8 cellular contexts compared by ENCODE assay signal in the genomic region with DNA sequence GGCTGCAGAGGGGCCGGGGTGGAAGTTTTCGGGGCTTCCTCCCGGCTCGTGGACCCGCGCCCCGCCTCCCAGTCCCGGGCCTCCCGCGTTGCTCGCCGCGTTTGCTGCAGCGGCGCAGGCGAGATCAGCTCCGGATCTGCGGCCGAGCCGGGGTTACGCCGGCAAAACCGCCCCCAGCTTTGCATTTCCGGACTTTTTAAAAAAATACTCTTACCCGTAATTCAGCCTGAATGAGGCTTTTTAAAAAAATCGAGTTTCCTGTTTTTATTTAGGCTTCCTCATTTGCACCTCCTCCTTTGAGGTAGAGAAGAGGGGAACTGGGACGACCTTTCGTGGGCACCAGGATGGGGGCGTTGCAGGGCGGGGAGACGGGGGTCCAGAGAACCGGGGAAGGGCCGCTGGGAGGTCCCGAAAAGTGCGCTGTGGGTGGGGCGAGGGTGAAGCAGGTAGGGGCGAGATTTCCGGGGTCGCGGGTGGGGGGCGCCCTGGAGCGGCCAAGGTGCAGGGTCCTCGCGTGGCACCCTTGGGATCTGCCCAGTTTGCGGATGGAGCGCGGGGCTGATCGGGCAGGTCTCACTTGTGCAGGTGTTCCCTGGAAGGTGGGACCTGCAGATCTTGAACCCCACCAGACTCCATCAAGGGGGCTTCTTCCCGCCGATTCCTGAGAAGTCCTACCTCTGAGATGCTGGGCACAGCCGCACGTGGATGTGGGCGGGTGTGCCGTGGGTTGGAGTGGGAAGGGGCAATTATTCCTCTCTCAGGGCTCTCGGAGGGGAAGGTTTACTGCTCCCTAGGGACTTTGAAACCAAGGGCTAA. TPM values are rescaled to one million over a fixed set of nuclear protein-coding genes. Genes with fewer than 3 reads are reported as not detected.
A peak's percentile ranks its signal among the peaks of the same experiment; 100 is the strongest.
DNase-seq lines count a peak whose midpoint lies in the region; ATAC-seq, FAIRE-seq and TF ChIP-seq lines count a peak whose summit lies in the region.

No MANE protein-coding gene starts in this region.

- H3K4me3 ChIP-seq in left ventricle myocardium inferior (peak overlapping the region; percentile 64), spleen (peak overlapping the region; percentile 75 to 97 (median 89))

- no peak for TF ChIP-seq CTCF in left ventricle myocardium inferior (IDR thresholded peaks at IDR 0.05; ENCODE audit: borderline replicate concordance)
- TF ChIP-seq CTCF in spleen (IDR thresholded peaks at IDR 0.05 in 8 of 11, conservative IDR thresholded peaks at IDR 0.05 in 3 of 11) = no peak

- H3K36me3 ChIP-seq in left ventricle myocardium inferior = no peaks in the 10 kb centered on the region
- no peaks in the 10 kb centered on the region for H3K36me3 ChIP-seq in spleen

- no peaks in the 10 kb centered on the region for H3K9me3 Mint-ChIP-seq in activated T-helper 17 cell treated with anti-CD3 and anti-CD28 coated beads, Interleukin-2, amount 50 U/mL, for 72 hours

- H3K36me3 Mint-ChIP-seq in activated T-helper 17 cell treated with anti-CD3 and anti-CD28 coated beads, Interleukin-2, amount 50 U/mL, for 72 hours (ENCODE audit: low read depth) = peaks cover 58% of the 10 kb centered on the region

- intact Hi-C loops in left ventricle myocardium inferior (cut with micrococcal nuclease) (no loop called here), spleen (cut with DNase I; ENCODE audit: low total_unique reads) (no loop called here)

- H3K9me3 ChIP-seq in left ventricle myocardium inferior (replicated peaks) (no peaks in the 10 kb centered on the region), spleen (no peaks in the 10 kb centered on the region)

- TF ChIP-seq POLR2A in GM12892 (IDR thresholded peaks at IDR 0.05; ENCODE audit: low read depth, low read length) = no peak
- peak in 1 of 3 donors; percentile 33 for TF ChIP-seq POLR2A in spleen (IDR thresholded peaks at IDR 0.05)

- peak overlapping the region; percentile 97 for H3K27ac Mint-ChIP-seq in activated T-helper 17 cell treated with anti-CD3 and anti-CD28 coated beads, Interleukin-2, amount 50 U/mL, for 72 hours

- H3K4me3 Mint-ChIP-seq in activated T-helper 17 cell treated with anti-CD3 and anti-CD28 coated beads, Interleukin-2, amount 50 U/mL, for 72 hours = peak overlapping the region; percentile 99

- H3K4me1 ChIP-seq in left ventricle myocardium inferior (peaks cover 19% of the 10 kb centered on the region), spleen (peaks cover 9 to 99% (median 61%) of the 10 kb centered on the region in 6 donors)

- 2 to 4% (median 3%) methylated on average over 35 to 55 of the region's 55 CpGs for WGBS in spleen, 5 donors

- H3K27ac ChIP-seq in left ventricle myocardium inferior (replicated peaks) = peak overlapping the region; percentile 57
- H3K27ac ChIP-seq in spleen = peak overlapping the region; percentile 77 to 100 (median 96)

- no peak for ATAC-seq in activated T-helper 17 cell treated with anti-CD3 and anti-CD28 coated beads, Interleukin-2, amount 50 U/mL, for 72 hours (replicated peaks)
- no peak for ATAC-seq in HG03469 (IDR thresholded peaks at IDR 0.05; ENCODE audit: unreplicated experiment)

- H3K4me1 Mint-ChIP-seq in activated T-helper 17 cell treated with anti-CD3 and anti-CD28 coated beads, Interleukin-2, amount 50 U/mL, for 72 hours = peaks cover 26% of the 10 kb centered on the region

- DNase-seq in GM12892 (ENCODE audit: insufficient read length) = no peak
- DNase-seq in NOMO-1 (lab: John Stamatoyannopoulos, UW; ENCODE audit: unreplicated experiment in 2 of 2) = peak; percentile 76 to 79
- peak; percentile 35 for DNase-seq in left ventricle myocardium inferior
- DNase-seq in spleen = peak; percentile 95
- no peak for DNase-seq in NCI-H510A treated with DMSO at 0.1 percent for 48 hours (lab: John Stamatoyannopoulos, UW)
- no peak for DNase-seq in NCI-H2107 treated with DMSO at 0.1 percent for 48 hours (lab: John Stamatoyannopoulos, UW; ENCODE audit: unreplicated experiment)

- no peaks in the 10 kb centered on the region for H3K27me3 Mint-ChIP-seq in activated T-helper 17 cell treated with anti-CD3 and anti-CD28 coated beads, Interleukin-2, amount 50 U/mL, for 72 hours

- peak; percentile 92 for FAIRE-seq in GM12892 (lab: Jason Lieb, UNC)

- H3K27me3 ChIP-seq in left ventricle myocardium inferior (ENCODE audit: low read depth) (peaks cover 63% of the 10 kb centered on the region), spleen (replicated peaks in 1 of 7) (peaks cover 0 to 21% (median 7%) of the 10 kb centered on the region in 7 donors)

RNA-seq across cellular contexts. Expression of a gene that starts 1.1 kb away (rescaled TPM):
- polyA plus RNA-seq in GM12892 (2012; ENCODE audit: missing spikeins) = 53.8 TPM
- 100 to 1,000 TPM; 114 to 120 TPM for total RNA-seq in activated T-helper 17 cell treated with anti-CD3 and anti-CD28 coated beads, Interleukin-2, amount 50 U/mL, for 72 hours
- total RNA-seq in left ventricle myocardium inferior (2.6 TPM), spleen (100 to 1,000 TPM in 5 of 7 donors, 10 to 100 TPM in 2; 89.4 to 186 (median 130) TPM)
- 10 to 100 TPM; 26.8 to 52.1 (median 43.2) TPM for polyA plus RNA-seq in spleen

Comparison
In these comparisons a context has a peak if more than half of its experiments do, and no peak if none do; other contexts are left out.
1. DNase-seq: peak in NOMO-1 (2 of 2), left ventricle myocardium inferior (single experiment) and spleen (single experiment); none in GM12892 (single experiment), NCI-H510A treated with DMSO at 0.1 percent for 48 hours (single experiment) and NCI-H2107 treated with DMSO at 0.1 percent for 48 hours (single experiment).
2. RNA of a gene that starts 1.1 kb away (total RNA-seq): 89.4 to 186 TPM in spleen and 114 to 120 TPM in activated T-helper 17 cell treated with anti-CD3 and anti-CD28 coated beads, Interleukin-2, amount 50 U/mL, for 72 hours; 2.6 TPM in left ventricle myocardium inferior (single experiment); every median in the first group is over 10 times any median in the second.